In the genomic region with DNA sequence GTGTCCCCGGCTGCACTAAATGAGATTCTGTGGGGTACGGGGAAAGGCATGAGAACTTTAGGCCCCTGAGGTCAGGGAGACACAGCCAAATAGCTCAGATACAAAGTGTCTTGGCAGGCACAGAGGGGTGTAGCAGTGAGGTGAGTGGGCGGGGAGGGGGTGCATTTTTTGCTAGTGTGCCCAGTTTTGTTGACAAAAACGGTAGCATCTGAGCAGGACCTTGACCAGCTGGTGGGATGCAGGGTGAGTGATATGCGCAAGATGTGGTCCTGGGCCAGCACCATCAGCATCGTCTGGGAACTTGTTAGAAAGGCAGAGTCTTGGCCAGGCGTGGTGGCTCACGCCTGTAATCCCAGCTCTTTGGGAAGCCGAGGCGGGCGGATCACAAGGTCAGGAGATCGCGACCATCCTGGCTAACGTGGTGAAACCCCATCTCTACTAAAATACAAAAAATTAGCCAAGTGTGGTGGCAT, we compare ENCODE assay signal across 13 cellular contexts.
A peak's percentile ranks its signal among the peaks of the same experiment; 100 is the strongest.
DNase-seq lines count a peak whose midpoint lies in the region; ATAC-seq, FAIRE-seq and TF ChIP-seq lines count a peak whose summit lies in the region.
"Had no signal": no experiment of that assay in that cellular context is flagged by ENCODE, and none has a peak within 500 bp of the region (broad histone marks: within the 10 kb centered on the region; RNA-seq: fewer than 3 reads in every experiment).

No MANE protein-coding gene starts in this region.

- H3K4me3 Mint-ChIP-seq in activated CD8-positive, alpha-beta memory T cell treated with anti-CD3 and anti-CD28 coated beads, Interleukin-2, amount 10 ng/mL, durations not matched to agents 7 days and 5 days = peak overlapping the region; percentile 38
- peak overlapping the region; percentile 72 for H3K4me3 Mint-ChIP-seq in activated naive CD8-positive, alpha-beta T cell treated with anti-CD3 and anti-CD28 coated beads, Interleukin-2, amount 50 U/mL, for 24 hours
- H3K4me3 Mint-ChIP-seq in stimulated activated naive B cell treated with anti-CD40 and anti-IgM and Interleukin-4, amounts not matched to agents 10 μg/mL and 1 μg/mL and 100 μg/mL, for 72 hours = peak overlapping the region; percentile 65 to 78

- H3K4me3 ChIP-seq in OCI-LY3 (ENCODE audit: low read length) = peak overlapping the region; percentile 68
- no peak overlapping the region for H3K4me3 ChIP-seq in brain microvascular endothelial cell (ENCODE audit: low read depth, low read length)

- H3K4me2 ChIP-seq in OCI-LY3 (ENCODE audit: low read length) = peak overlapping the region; percentile 85

- no peaks in the 10 kb centered on the region for H3K36me3 Mint-ChIP-seq in activated CD8-positive, alpha-beta memory T cell treated with anti-CD3 and anti-CD28 coated beads, Interleukin-2, amount 10 ng/mL, durations not matched to agents 7 days and 5 days
- no peaks in the 10 kb centered on the region for H3K36me3 Mint-ChIP-seq in activated naive CD8-positive, alpha-beta T cell treated with anti-CD3 and anti-CD28 coated beads, Interleukin-2, amount 50 U/mL, for 24 hours (ENCODE audit: low read depth)
- no peaks in the 10 kb centered on the region for H3K36me3 Mint-ChIP-seq in stimulated activated naive B cell treated with anti-CD40 and anti-IgM and Interleukin-4, amounts not matched to agents 10 μg/mL and 1 μg/mL and 100 μg/mL, for 72 hours
- H3K36me3 Mint-ChIP-seq: brain had no signal

- H3K27me3 Mint-ChIP-seq in activated CD8-positive, alpha-beta memory T cell treated with anti-CD3 and anti-CD28 coated beads, Interleukin-2, amount 10 ng/mL, durations not matched to agents 7 days and 5 days = peaks cover 29% of the 10 kb centered on the region
- H3K27me3 Mint-ChIP-seq in activated naive CD8-positive, alpha-beta T cell treated with anti-CD3 and anti-CD28 coated beads, Interleukin-2, amount 50 U/mL, for 24 hours = peaks cover 1% of the 10 kb centered on the region
- H3K27me3 Mint-ChIP-seq in stimulated activated naive B cell treated with anti-CD40 and anti-IgM and Interleukin-4, amounts not matched to agents 10 μg/mL and 1 μg/mL and 100 μg/mL, for 72 hours = peaks cover 6 to 7% of the 10 kb centered on the region in 2 donors

- no peaks in the 10 kb centered on the region for H3K36me3 ChIP-seq in OCI-LY3 (replicated peaks; ENCODE audit: low read depth, low read length)
- no peaks in the 10 kb centered on the region for H3K36me3 ChIP-seq in brain microvascular endothelial cell (replicated peaks)

- H3K27ac ChIP-seq in OCI-LY3 (ENCODE audit: low read length) (no peak overlapping the region), brain microvascular endothelial cell (no peak overlapping the region)

- H3K9ac ChIP-seq in OCI-LY3 (ENCODE audit: low read length) = peak overlapping the region; percentile 7

- CTCF ChIA-PET in activated CD8-positive, alpha-beta memory T cell treated with anti-CD3 and anti-CD28 coated beads, Interleukin-2, amount 10 ng/mL, durations not matched to agents 7 days and 5 days (lab: Charles Lee) = interaction anchor here (1.1 to 10.2 kb wide), 13 partner anchors 9 to 303 kb away, joined by 3 to 245 read pairs (median 6); no protein-coding TSS in a partner anchor

- no peaks in the 10 kb centered on the region for H3K9me3 ChIP-seq in OCI-LY3 (ENCODE audit: insufficient read depth, low read length)

- TF ChIP-seq CTCF in OCI-LY3 (IDR thresholded peaks at IDR 0.05; ENCODE audit: low read depth, low read length) = no peak
- no peak for TF ChIP-seq CTCF in D721Med (IDR thresholded peaks at IDR 0.05; ENCODE audit: insufficient read depth, missing control alignments)
- TF ChIP-seq CTCF in brain microvascular endothelial cell (IDR thresholded peaks at IDR 0.05; ENCODE audit: low read depth, low read length, missing control alignments) = no peak

- H4K20me1 ChIP-seq in OCI-LY3 (ENCODE audit: insufficient read depth, low read length) = 0 out of 2 replicates have a peak, but pooled peaks cover 3% of the 10 kb centered on the region

- peaks cover 51% of the 10 kb centered on the region for H3K4me1 Mint-ChIP-seq in activated CD8-positive, alpha-beta memory T cell treated with anti-CD3 and anti-CD28 coated beads, Interleukin-2, amount 10 ng/mL, durations not matched to agents 7 days and 5 days
- peaks cover 57% of the 10 kb centered on the region for H3K4me1 Mint-ChIP-seq in activated naive CD8-positive, alpha-beta T cell treated with anti-CD3 and anti-CD28 coated beads, Interleukin-2, amount 50 U/mL, for 24 hours
- peaks cover 48 to 68% of the 10 kb centered on the region in 2 donors for H3K4me1 Mint-ChIP-seq in stimulated activated naive B cell treated with anti-CD40 and anti-IgM and Interleukin-4, amounts not matched to agents 10 μg/mL and 1 μg/mL and 100 μg/mL, for 72 hours

- H2AFZ ChIP-seq in OCI-LY3 (ENCODE audit: low read depth, low read length) = no peak overlapping the region

- in situ Hi-C loops in brain microvascular endothelial cell (cut with HindIII; ENCODE audit: low pct_ligation_motif_present, low sequenced_read_pairs) = no loop called here

- H3K27me3 ChIP-seq in OCI-LY3 (ENCODE audit: low read depth, low read length) (peaks cover 37% of the 10 kb centered on the region; the same call in 1 of the 2 replicates), brain microvascular endothelial cell (replicated peaks) (peaks cover 3% of the 10 kb centered on the region)

- no peaks in the 10 kb centered on the region for H3K9me3 Mint-ChIP-seq in activated CD8-positive, alpha-beta memory T cell treated with anti-CD3 and anti-CD28 coated beads, Interleukin-2, amount 10 ng/mL, durations not matched to agents 7 days and 5 days (ENCODE audit: low read depth)
- H3K9me3 Mint-ChIP-seq in activated naive CD8-positive, alpha-beta T cell treated with anti-CD3 and anti-CD28 coated beads, Interleukin-2, amount 50 U/mL, for 24 hours = no peaks in the 10 kb centered on the region
- H3K9me3 Mint-ChIP-seq in stimulated activated naive B cell treated with anti-CD40 and anti-IgM and Interleukin-4, amounts not matched to agents 10 μg/mL and 1 μg/mL and 100 μg/mL, for 72 hours = no peaks in the 10 kb centered on the region
- H3K9me3 Mint-ChIP-seq: brain; dendritic cell treated with granulocyte-macrophage colony-stimulating factor and Interleukin-4, amounts not matched to agents 40 ng/mL and 50 ng/mL, for 4 days had no signal

- DNase-seq in activated CD8-positive, alpha-beta memory T cell treated with anti-CD3 and anti-CD28 coated beads, Interleukin-2, amount 10 ng/mL, durations not matched to agents 7 days and 5 days = no peak
- DNase-seq in activated CD8-positive, alpha-beta memory T cell treated with anti-CD3 and anti-CD28 coated beads for 24 hours = no peak
- DNase-seq in activated naive CD8-positive, alpha-beta T cell treated with anti-CD3 and anti-CD28 coated beads, Interleukin-2, amount 50 U/mL, for 24 hours = no peak
- DNase-seq in stimulated activated naive B cell treated with anti-CD40 and anti-IgM and Interleukin-4, amounts not matched to agents 10 μg/mL and 1 μg/mL and 100 μg/mL, for 72 hours = no peak
- DNase-seq in D721Med (ENCODE audit: insufficient read length, low spot score) (no peak), brain microvascular endothelial cell (no peak)
- DNase-seq: erythroblast, GOT3 had no signal

- H3K79me2 ChIP-seq in OCI-LY3 (ENCODE audit: low read length) = no peaks in the 10 kb centered on the region

- peaks cover 35% of the 10 kb centered on the region for H3K4me1 ChIP-seq in OCI-LY3 (ENCODE audit: low read length)

- no peak for ATAC-seq in activated CD8-positive, alpha-beta memory T cell treated with anti-CD3 and anti-CD28 coated beads, Interleukin-2, amount 10 ng/mL, durations not matched to agents 7 days and 5 days
- ATAC-seq in activated naive CD8-positive, alpha-beta T cell treated with anti-CD3 and anti-CD28 coated beads, Interleukin-2, amount 50 U/mL, for 24 hours = no peak
- ATAC-seq in stimulated activated naive B cell treated with anti-CD40 and anti-IgM and Interleukin-4, amounts not matched to agents 10 μg/mL and 1 μg/mL and 100 μg/mL, for 72 hours (replicated peaks) = no peak
- ATAC-seq in HG03025 (IDR thresholded peaks at IDR 0.05; ENCODE audit: low FRiP score, unreplicated experiment) = no peak

- H3K27ac Mint-ChIP-seq in activated CD8-positive, alpha-beta memory T cell treated with anti-CD3 and anti-CD28 coated beads, Interleukin-2, amount 10 ng/mL, durations not matched to agents 7 days and 5 days = peak overlapping the region; percentile 76
- peak overlapping the region; percentile 97 for H3K27ac Mint-ChIP-seq in activated naive CD8-positive, alpha-beta T cell treated with anti-CD3 and anti-CD28 coated beads, Interleukin-2, amount 50 U/mL, for 24 hours
- H3K27ac Mint-ChIP-seq in stimulated activated naive B cell treated with anti-CD40 and anti-IgM and Interleukin-4, amounts not matched to agents 10 μg/mL and 1 μg/mL and 100 μg/mL, for 72 hours = peak overlapping the region; percentile 95

- FAIRE-seq in D721Med (lab: Jason Lieb, UNC) = no peak
- FAIRE-seq: small intestine had no signal
